8 cellular contexts compared by ENCODE assay signal in the genomic region with DNA sequence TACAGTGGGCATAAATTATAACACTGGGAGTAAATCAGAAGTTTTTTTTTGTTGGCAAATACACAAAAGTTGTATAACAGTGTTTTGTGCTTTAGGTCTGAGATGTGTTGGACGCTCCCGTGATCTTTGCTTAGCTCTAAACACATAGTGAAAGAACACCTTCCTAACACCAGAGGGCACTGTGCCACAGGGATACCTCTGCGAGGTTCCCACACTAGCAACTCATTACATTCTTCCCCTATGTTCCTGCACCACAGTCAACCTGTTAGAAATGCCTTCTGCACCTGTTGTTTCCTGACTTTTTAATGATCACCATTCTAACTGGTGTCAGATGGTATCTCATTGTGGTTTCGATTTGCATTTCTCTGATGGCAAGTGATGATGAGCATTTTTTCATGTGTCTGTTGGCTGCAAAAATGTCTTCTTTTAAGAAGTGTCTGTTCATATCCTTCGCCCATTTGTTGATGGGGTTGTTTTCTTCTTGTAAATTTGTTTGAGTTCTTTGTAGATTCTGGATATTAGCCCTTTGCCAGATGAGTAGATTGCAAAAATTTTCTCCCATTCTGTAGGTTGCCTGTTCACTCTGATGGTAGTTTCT. TPM values are rescaled to one million over a fixed set of nuclear protein-coding genes. Genes with fewer than 3 reads are reported as not detected.
DNase-seq lines count a peak whose midpoint lies in the region; ATAC-seq and TF ChIP-seq lines count a peak whose summit lies in the region.
"Not testable (repeated sequence)": the region's sequence is repeated elsewhere in the genome, so short reads cannot be mapped to it uniquely, and the experiment has no call there.

No MANE protein-coding gene starts in this region.

- not testable (repeated sequence) for H3K4me3 ChIP-seq in SU-DHL-6 (ENCODE audit: insufficient read depth, low read length, poor library complexity, severe bottlenecking); psoas muscle

- H2AFZ ChIP-seq in SU-DHL-6 (ENCODE audit: low read depth, low read length, severe bottlenecking): not testable (repeated sequence)

- H3K27ac ChIP-seq in SU-DHL-6 (ENCODE audit: low read depth, low read length); psoas muscle: not testable (repeated sequence)

- not testable (repeated sequence) for H3K79me2 ChIP-seq in SU-DHL-6 (ENCODE audit: insufficient read depth, low read length)

- H3K4me1 ChIP-seq in psoas muscle: not testable (repeated sequence)

- not testable (repeated sequence) for H3K4me1 Mint-ChIP-seq in activated naive CD8-positive, alpha-beta T cell treated with anti-CD3 and anti-CD28 coated beads for 36 hours

- H3K4me2 ChIP-seq in SU-DHL-6 (ENCODE audit: low read depth, low read length, poor library complexity, severe bottlenecking): not testable (repeated sequence)

- not testable (repeated sequence) for H3K9me3 Mint-ChIP-seq in activated naive CD8-positive, alpha-beta T cell treated with anti-CD3 and anti-CD28 coated beads for 36 hours

- intact Hi-C loops in Right ventricle myocardium superior (cut with DNase I): loop anchor here (10.0 kb wide), 1 partner anchor 529 kb away; no protein-coding TSS in a partner anchor
- intact Hi-C loops in psoas muscle (cut with DNase I): loop anchor here (2.0 to 5.0 kb wide), 2 partner anchors 496 to 499 kb away; no protein-coding TSS in a partner anchor

- not testable (repeated sequence) for H3K9me3 ChIP-seq in SU-DHL-6 (ENCODE audit: insufficient read depth, low read length); psoas muscle

- not testable (repeated sequence) for H3F3A ChIP-seq in SU-DHL-6 (ENCODE audit: insufficient read depth)

- not testable (repeated sequence) for H3K4me3 Mint-ChIP-seq in activated naive CD8-positive, alpha-beta T cell treated with anti-CD3 and anti-CD28 coated beads for 36 hours

- not testable (repeated sequence) for H3K9me2 ChIP-seq in SU-DHL-6 (replicated peaks; ENCODE audit: insufficient read depth, low read length)

- ATAC-seq in GM18508 (IDR thresholded peaks at IDR 0.05; ENCODE audit: insufficient read depth, unreplicated experiment): peak; percentile 64
- peak; percentile 48 for ATAC-seq in HG02938 (IDR thresholded peaks at IDR 0.05; ENCODE audit: unreplicated experiment)
- peak; percentile 40 for ATAC-seq in Right ventricle myocardium superior (ENCODE audit: poor library complexity)
- ATAC-seq in psoas muscle: peak in 2 of 4 donors; percentile 39 to 40

- not testable (repeated sequence) for H3K36me3 Mint-ChIP-seq in activated naive CD8-positive, alpha-beta T cell treated with anti-CD3 and anti-CD28 coated beads for 36 hours

- DNase-seq in A172 (ENCODE audit: low spot score) (peak; percentile 78), NCI-H146 (lab: John Stamatoyannopoulos, UW) (peak; percentile 57), Right ventricle myocardium superior (peak; percentile 47), psoas muscle (peak; percentile 35 to 59)
- DNase-seq in activated naive CD8-positive, alpha-beta T cell treated with anti-CD3 and anti-CD28 coated beads for 36 hours: peak; percentile 49

- not testable (repeated sequence) for H3K27me3 ChIP-seq in SU-DHL-6 (ENCODE audit: low read length); psoas muscle (ENCODE audit: insufficient read depth in 3 of 3, low read length in 2 of 3)

- H3K9ac ChIP-seq in SU-DHL-6 (ENCODE audit: low read length): not testable (repeated sequence)

- not testable (repeated sequence) for H3K27me3 Mint-ChIP-seq in activated naive CD8-positive, alpha-beta T cell treated with anti-CD3 and anti-CD28 coated beads for 36 hours

- H3K27ac Mint-ChIP-seq in activated naive CD8-positive, alpha-beta T cell treated with anti-CD3 and anti-CD28 coated beads for 36 hours: not testable (repeated sequence)

- 21 to 25% (median 21%) methylated on average over 5 of the region's 5 CpGs for WGBS in psoas muscle, 3 donors

- peak; percentile 38 for TF ChIP-seq CTCF in SU-DHL-6 (IDR thresholded peaks at IDR 0.05; ENCODE audit: insufficient read depth, low read length, poor library complexity, severe bottlenecking)
- TF ChIP-seq CTCF in psoas muscle (IDR thresholded peaks at IDR 0.05): peak; percentile 83

- not testable (repeated sequence) for H3K36me3 ChIP-seq in SU-DHL-6 (ENCODE audit: low read length); psoas muscle (ENCODE audit: insufficient read depth in 1 of 2, low read depth in 1 of 2)

- not testable (repeated sequence) for H4K20me1 ChIP-seq in SU-DHL-6 (ENCODE audit: low read depth, low read length)

RNA-seq across cellular contexts. Expression of a gene that starts 4.8 kb away (rescaled TPM):
- total RNA-seq in A172 (2014; rRNA removed; shearing (Covaris generic)): 267 and 434 TPM in 2 replicates
- 100 to 1,000 TPM; 290 to 299 TPM for total RNA-seq in activated naive CD8-positive, alpha-beta T cell treated with anti-CD3 and anti-CD28 coated beads for 36 hours
- 63.4 TPM for total RNA-seq in Right ventricle myocardium superior
- total RNA-seq in psoas muscle: 10 to 100 TPM; 50.8 to 89.1 (median 62.8) TPM
- 100 to 1,000 TPM in 2 of 3 donors, 10 to 100 TPM in 1; 56.4 to 152 (median 103) TPM for polyA plus RNA-seq in psoas muscle
